15 cellular contexts compared by ENCODE assay signal in genomic region chr3:43394071-43394501, GRCh38.
DNase-seq lines count a peak whose midpoint lies in the region; ATAC-seq, FAIRE-seq and TF ChIP-seq lines count a peak whose summit lies in the region.
"Had no signal": no experiment of that assay in that cellular context is flagged by ENCODE, and none has a peak within 500 bp of the region (broad histone marks: within the 10 kb centered on the region; RNA-seq: fewer than 3 reads in every experiment).

No MANE protein-coding gene starts in this region.

- ATAC-seq in central memory CD8-positive, alpha-beta T cell (replicated peaks; ENCODE audit: extremely low read depth, poor library complexity, severe bottlenecking), result no peak
- ATAC-seq in HG03108 (IDR thresholded peaks at IDR 0.05; ENCODE audit: unreplicated experiment), result no peak
- ATAC-seq: stimulated activated naive CD8-positive, alpha-beta T cell treated with anti-CD3 and anti-CD28 coated beads, Interleukin-15, amount 100 ng/mL, for 72 hours; WTC11 had no signal

- no peak for FAIRE-seq in kidney (lab: Jason Lieb, UNC)

- DNase-seq in HT1080 (ENCODE audit: low read depth), result peak; percentile 75
- no peak for DNase-seq in central memory CD8-positive, alpha-beta T cell (ENCODE audit: low spot score in 2 of 2)
- peak; percentile 88 for DNase-seq in kidney
- peak; percentile 78 for DNase-seq in sigmoid colon
- DNase-seq in Calu3, result no peak
- no peak for DNase-seq in NCI-H146 treated with DMSO at 0.1 percent for 48 hours (lab: John Stamatoyannopoulos, UW; ENCODE audit: unreplicated experiment)
- no peak for DNase-seq in coronary artery (ENCODE audit: low spot score)
- DNase-seq: NCI-H2081 treated with DMSO at 0.1 percent for 48 hours; PC-9; stimulated activated naive CD8-positive, alpha-beta T cell treated with anti-CD3 and anti-CD28 coated beads, Interleukin-15, amount 100 ng/mL, for 72 hours had no signal

- H3K4me3 Mint-ChIP-seq in central memory CD8-positive, alpha-beta T cell, result no peak overlapping the region
- H3K4me3 Mint-ChIP-seq in Calu3 (ENCODE audit: low read depth, unreplicated experiment), result no peak overlapping the region
- H3K4me3 Mint-ChIP-seq: CD14-positive monocyte; memory B cell; stimulated activated naive CD8-positive, alpha-beta T cell treated with anti-CD3 and anti-CD28 coated beads, Interleukin-15, amount 100 ng/mL, for 72 hours; WTC11 had no signal

- peaks cover 6% of the 10 kb centered on the region for H3K36me3 Mint-ChIP-seq in central memory CD8-positive, alpha-beta T cell (ENCODE audit: insufficient read depth)
- no peaks in the 10 kb centered on the region for H3K36me3 Mint-ChIP-seq in Calu3 (ENCODE audit: insufficient read depth, unreplicated experiment)
- H3K36me3 Mint-ChIP-seq: memory B cell had no signal

- no peaks in the 10 kb centered on the region for H3K27me3 ChIP-seq in sigmoid colon

- no peak for TF ChIP-seq EP300 in sigmoid colon (IDR thresholded peaks at IDR 0.05)

- H3K27me3 Mint-ChIP-seq in central memory CD8-positive, alpha-beta T cell, result no peaks in the 10 kb centered on the region
- H3K27me3 Mint-ChIP-seq in Calu3 (ENCODE audit: unreplicated experiment), result no peaks in the 10 kb centered on the region
- H3K27me3 Mint-ChIP-seq: memory B cell; stimulated activated naive CD8-positive, alpha-beta T cell treated with anti-CD3 and anti-CD28 coated beads, Interleukin-15, amount 100 ng/mL, for 72 hours had no signal

- H3K27ac ChIP-seq in kidney (ENCODE audit: low read depth in 2 of 2, low read length in 2 of 2) (peak overlapping the region in 1 of 2 donors; percentile 29), sigmoid colon (peak overlapping the region in 2 of 4 donors; percentile 19 to 45), coronary artery (peak overlapping the region in 1 of 2 donors; percentile 21)
- H3K27ac ChIP-seq: PC-9 had no signal

- no TSS peak for BruUV-seq in Calu3 (replicated peaks; lab: Mats Ljungman, UMichigan)

- no peak overlapping the region for H3K9ac ChIP-seq in kidney (ENCODE audit: low read length in 2 of 2)

- peaks cover 6% of the 10 kb centered on the region for H3K9me3 Mint-ChIP-seq in central memory CD8-positive, alpha-beta T cell
- no peaks in the 10 kb centered on the region for H3K9me3 Mint-ChIP-seq in Calu3 (ENCODE audit: low read depth, unreplicated experiment)

- H3K4me1 ChIP-seq in kidney (ENCODE audit: control insufficient read depth in 1 of 2, insufficient read depth in 1 of 2, low read depth in 1 of 2, low read length in 2 of 2), result peaks cover 8% of the 10 kb centered on the region in 2 donors
- peaks cover 0 to 9% (median 2%) of the 10 kb centered on the region in 4 donors for H3K4me1 ChIP-seq in sigmoid colon

- intact Hi-C loops in kidney (cut with DNase I), result no loop called here
- intact Hi-C loops in sigmoid colon (cut with DNase I), result no loop called here
- intact Hi-C loops in Calu3 (cut with micrococcal nuclease; ENCODE audit: unreplicated experiment), result no loop called here

- H3K4me3 ChIP-seq in kidney (ENCODE audit: low read length in 2 of 2), result no peak overlapping the region
- no peak overlapping the region for H3K4me3 ChIP-seq in sigmoid colon
- H3K4me3 ChIP-seq in coronary artery, result no peak overlapping the region
- H3K4me3 ChIP-seq: PC-9 had no signal

- peak overlapping the region; percentile 50 for H3K27ac Mint-ChIP-seq in central memory CD8-positive, alpha-beta T cell (ENCODE audit: low read depth)
- no peak overlapping the region for H3K27ac Mint-ChIP-seq in Calu3 (ENCODE audit: unreplicated experiment)
- H3K27ac Mint-ChIP-seq: activated T-helper 2 cell treated with anti-CD3 and anti-CD28 coated beads, Interferon-gamma antibody, Interleukin-2, Interleukin-4, amounts not matched to agents 10 μg/mL and 5 μg/mL and 100 μg/mL, durations not matched to agents 14 hours and 24 hours and 36 hours; stimulated activated naive CD8-positive, alpha-beta T cell treated with anti-CD3 and anti-CD28 coated beads, Interleukin-15, amount 100 ng/mL, for 72 hours; WTC11 had no signal

- no peak for TF ChIP-seq CTCF in kidney (IDR thresholded peaks at IDR 0.05; ENCODE audit: borderline replicate concordance, extremely low read depth, insufficient read depth)
- TF ChIP-seq CTCF in sigmoid colon (IDR thresholded peaks at IDR 0.05), result no peak
- no peak for TF ChIP-seq CTCF in Calu3 (IDR thresholded peaks at IDR 0.05; ENCODE audit: unreplicated experiment)
- no peak for TF ChIP-seq CTCF in coronary artery (IDR thresholded peaks at IDR 0.05)

- WGBS in sigmoid colon, 2 donors, result 33 to 78% methylated on average over 2 of the region's 2 CpGs

- H3K9me3 ChIP-seq in kidney (ENCODE audit: control insufficient read depth in 1 of 2, low read length in 2 of 2), result no peaks in the 10 kb centered on the region
- no peaks in the 10 kb centered on the region for H3K9me3 ChIP-seq in sigmoid colon

- peaks cover 43% of the 10 kb centered on the region for H3K4me1 Mint-ChIP-seq in central memory CD8-positive, alpha-beta T cell
- no peaks in the 10 kb centered on the region for H3K4me1 Mint-ChIP-seq in Calu3 (ENCODE audit: low read depth, unreplicated experiment)

- CTCF ChIA-PET in Calu3 (lab: Charles Lee), result no interaction called here

- H3K36me3 ChIP-seq in kidney (ENCODE audit: control insufficient read depth in 1 of 2, insufficient read depth in 2 of 2, low read length in 2 of 2) (no peaks in the 10 kb centered on the region), sigmoid colon (no peaks in the 10 kb centered on the region)

- TF ChIP-seq POLR2A in sigmoid colon (IDR thresholded peaks at IDR 0.05), result no peak

Comparison
In these comparisons a context has a peak if more than half of its experiments do, and no peak if none do; other contexts are left out.
1. DNase-seq: peak in HT1080 (single experiment), kidney (single experiment) and sigmoid colon (single experiment); none in central memory CD8-positive, alpha-beta T cell (0 of 2), Calu3 (single experiment), NCI-H146 treated with DMSO at 0.1 percent for 48 hours (single experiment) and coronary artery (single experiment).